In genomic region chr14:101809671-101810514, GRCh38 we compare ENCODE assay signal across 8 cellular contexts. TPM values are rescaled to one million over a fixed set of nuclear protein-coding genes. Genes with fewer than 3 reads are reported as not detected.
DNase-seq lines count a peak whose midpoint lies in the region; ATAC-seq, FAIRE-seq and TF ChIP-seq lines count a peak whose summit lies in the region.

No MANE protein-coding gene starts in this region.

- TF ChIP-seq POLR2A in H54 (IDR thresholded peaks at IDR 0.05; ENCODE audit: low read depth, low read length): peak; percentile 23; the same call in 1 of the 2 replicates

- H3K36me3 Mint-ChIP-seq in naive thymus-derived CD8-positive, alpha-beta T cell: peaks cover 3 to 22% (median 7%) of the 10 kb centered on the region in 3 donors

- ATAC-seq in naive thymus-derived CD8-positive, alpha-beta T cell: peak; percentile 84 to 89

- FAIRE-seq in H54 (lab: Jason Lieb, UNC): peak; percentile 99

- no peaks in the 10 kb centered on the region for H3K9me3 ChIP-seq in stomach smooth muscle (ENCODE audit: control insufficient read depth in 2 of 2, low read length in 2 of 2)

- peak overlapping the region; percentile 97 to 100 (median 99) for H3K27ac Mint-ChIP-seq in naive thymus-derived CD8-positive, alpha-beta T cell

- H3K27me3 ChIP-seq in stomach smooth muscle (ENCODE audit: control insufficient read depth in 1 of 2, insufficient read depth in 2 of 2, low read length in 2 of 2): no peaks in the 10 kb centered on the region

- H3K27me3 Mint-ChIP-seq in naive thymus-derived CD8-positive, alpha-beta T cell: no peaks in the 10 kb centered on the region

- H3K36me3 ChIP-seq in stomach smooth muscle (ENCODE audit: control insufficient read depth in 2 of 2, insufficient read depth in 2 of 2, low read length in 2 of 2): peaks cover 0 to 2% of the 10 kb centered on the region in 2 donors

- POLR2A ChIA-PET in naive thymus-derived CD8-positive, alpha-beta T cell (lab: Charles Lee): interaction anchor here (0.6 to 9.7 kb wide), 30 partner anchors 10 to 1139 kb away, joined by 3 to 312 read pairs (median 5); partner anchors contain the start of gene WDR20

- H3K4me3 Mint-ChIP-seq in naive thymus-derived CD8-positive, alpha-beta T cell: peak overlapping the region; percentile 93 to 98 (median 96)

- H3K27ac ChIP-seq in stomach smooth muscle (ENCODE audit: low read length): peak overlapping the region; percentile 100

- DNase-seq in ELR (ENCODE audit: low read depth) (peak; percentile 97), H54 (ENCODE audit: insufficient read length, low spot score) (peak; percentile 61), LNCaP clone FGC (ENCODE audit: low read depth) (peak; percentile 92), RPMI8226 (peak; percentile 85), fibroblast of peridontal ligament (ENCODE audit: extremely low read depth) (peak; percentile 97)
- peak; percentile 65 for DNase-seq in activated T-helper 9 cell treated with anti-CD3 and anti-CD28 coated beads, Interleukin-2, amount 50 U/mL, for 16 hours (ENCODE audit: low read depth)
- DNase-seq in naive thymus-derived CD8-positive, alpha-beta T cell: peak; percentile 64 to 96 (median 90)

- peak overlapping the region; percentile 91 to 99 for H3K9ac ChIP-seq in stomach smooth muscle (ENCODE audit: low read length in 2 of 2)

- TF ChIP-seq CTCF in LNCaP clone FGC (IDR thresholded peaks at IDR 0.05; ENCODE audit: control insufficient read depth, extremely low read depth, insufficient read depth): no peak

- H3K4me3 ChIP-seq in LNCaP clone FGC (ENCODE audit: low read depth, low read length) (peak overlapping the region; percentile 73), stomach smooth muscle (ENCODE audit: low read length in 2 of 2) (peak overlapping the region; percentile 84 to 92)

- H3K4me1 Mint-ChIP-seq in naive thymus-derived CD8-positive, alpha-beta T cell: peaks cover 23 to 55% (median 46%) of the 10 kb centered on the region in 4 donors

- H3K9me3 Mint-ChIP-seq in naive thymus-derived CD8-positive, alpha-beta T cell: peaks cover 0 to 3% (median 0%) of the 10 kb centered on the region in 9 donors

- peaks cover 24% of the 10 kb centered on the region for H3K4me1 ChIP-seq in stomach smooth muscle (ENCODE audit: control insufficient read depth, insufficient read depth, low read length)

RNA-seq across cellular contexts. Expression of gene PPP2R5C, which starts 48.4 kb away (rescaled TPM):
- total RNA-seq in naive thymus-derived CD8-positive, alpha-beta T cell: 100 to 1,000 TPM; 411 to 418 TPM
- polyA plus RNA-seq in naive thymus-derived CD8-positive, alpha-beta T cell: 100 to 1,000 TPM; 143 to 237 (median 172) TPM

Comparison
In these comparisons a context has a peak if more than half of its experiments do, and no peak if none do; other contexts are left out.
1. Peak in every context shown above with its lines: DNase-seq, ATAC-seq, H3K4me3 ChIP-seq and H3K27ac ChIP-seq.